Comparison of ENCODE assay signal across 22 cellular contexts in genomic region chr6:108793449-108794134, GRCh38.
"Had no signal": no experiment of that assay in that cellular context is flagged by ENCODE, and none has a peak within 500 bp of the region (broad histone marks: within the 10 kb centered on the region; RNA-seq: fewer than 3 reads in every experiment).

No MANE protein-coding gene starts in this region.

- ATAC-seq: activated CD8-positive, alpha-beta memory T cell treated with anti-CD3 and anti-CD28 coated beads, Interleukin-2, amount 10 ng/mL, durations not matched to agents 7 days and 5 days; activated CD8-positive, alpha-beta T cell treated with anti-CD3 and anti-CD28 coated beads for 36 hours; heart left ventricle; naive thymus-derived CD4-positive, alpha-beta T cell; stimulated activated naive B cell treated with anti-CD40 and anti-IgM and Interleukin-4, amounts not matched to agents 10 μg/mL and 1 μg/mL and 100 μg/mL, for 72 hours had no signal

- H3K4me1 ChIP-seq: sigmoid colon had no signal

- H3K36me3 ChIP-seq: cardiac muscle cell, sigmoid colon, transverse colon had no signal

- H3K4me3 ChIP-seq: cardiac muscle cell, heart left ventricle, lung, sigmoid colon, smooth muscle cell, transverse colon had no signal

- H3K9me3 ChIP-seq: sigmoid colon, transverse colon had no signal

- H3K27ac ChIP-seq: cardiac muscle cell, heart left ventricle, sigmoid colon, transverse colon had no signal

- H3K27me3 ChIP-seq: cardiac muscle cell, heart left ventricle, sigmoid colon, transverse colon had no signal

- FAIRE-seq: endometrium, keratinocyte, urothelium cell line had no signal

- DNase-seq: activated CD4-positive, alpha-beta T cell treated with anti-CD3 and anti-CD28 coated beads for 48 hours; activated CD8-positive, alpha-beta memory T cell treated with anti-CD3 and anti-CD28 coated beads, Interleukin-2, amount 10 ng/mL, durations not matched to agents 7 days and 5 days; activated CD8-positive, alpha-beta T cell treated with anti-CD3 and anti-CD28 coated beads for 36 hours; activated effector memory CD4-positive, alpha-beta T cell treated with anti-CD3 and anti-CD28 coated beads, Interleukin-2, amount 50 U/mL, for 16 hours; activated naive CD4-positive, alpha-beta T cell treated with anti-CD3 and anti-CD28 coated beads, Interleukin-2, amount 10 ng/mL, durations not matched to agents 7 days and 5 days; activated T-cell treated with anti-CD3 and anti-CD28 coated beads for 4 hours; amygdala; effector CD4-positive, alpha-beta T cell; heart left ventricle; naive thymus-derived CD4-positive, alpha-beta T cell; occipital lobe; posterior cingulate gyrus; sigmoid colon; stimulated activated CD4-positive, alpha-beta T cell treated with anti-CD3 and anti-CD28 coated beads, Interleukin-15, amount 100 ng/mL, for 24 hours; stimulated activated naive B cell treated with anti-CD40 and anti-IgM and Interleukin-4, amounts not matched to agents 10 μg/mL and 1 μg/mL and 100 μg/mL, for 72 hours; transverse colon had no signal
